ENCODE assay signal across 8 cellular contexts in the genomic region with DNA sequence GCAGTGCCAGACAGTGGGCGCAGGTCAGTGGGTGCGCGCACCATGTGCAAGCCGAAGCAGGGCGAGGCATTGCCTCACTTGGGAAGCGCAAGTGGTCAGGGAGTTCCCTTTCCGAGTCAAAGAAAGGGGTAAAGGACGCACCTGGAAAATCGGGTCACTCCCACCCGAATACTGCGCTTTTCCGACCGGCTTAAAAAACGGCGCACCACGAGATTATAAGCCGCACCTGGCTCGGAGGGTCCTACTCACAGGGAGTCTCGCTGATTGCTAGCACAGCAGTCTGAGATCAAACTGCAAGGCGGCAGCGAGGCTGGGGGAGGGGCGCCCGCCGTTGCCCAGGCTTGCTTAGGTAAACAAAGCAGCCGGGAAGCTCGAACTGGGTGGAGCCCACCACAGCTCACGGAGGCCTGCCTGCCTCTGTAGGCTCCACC.
DNase-seq lines count a peak whose midpoint lies in the region; ATAC-seq, FAIRE-seq and TF ChIP-seq lines count a peak whose summit lies in the region.
"Not testable (repeated sequence)": the region's sequence is repeated elsewhere in the genome, so short reads cannot be mapped to it uniquely, and the experiment has no call there.

No MANE protein-coding gene starts in this region.

- CTCF ChIA-PET in activated CD4-positive, alpha-beta memory T cell treated with anti-CD3 and anti-CD28 coated beads for 36 hours (lab: Charles Lee); K562 (lab: Yijun Ruan, JAX; ENCODE audit: low intra/inter-chr PET ratio): not testable (repeated sequence)

- POLR2A ChIA-PET in activated CD4-positive, alpha-beta memory T cell treated with anti-CD3 and anti-CD28 coated beads for 36 hours (lab: Charles Lee); K562 (lab: Yijun Ruan, JAX): not testable (repeated sequence)

- H2AFZ ChIP-seq in K562 (ENCODE audit: low read depth, low read length) = peak overlapping the region; percentile 85
- peak overlapping the region; percentile 27 for H2AFZ ChIP-seq in mesenchymal stem cell (ENCODE audit: low read depth, low read length)

- H3K9me1 ChIP-seq in K562 (ENCODE audit: control insufficient read depth, insufficient read depth, low read length) = not testable (repeated sequence)

- H3K4me3 ChIP-seq in BE2C (ENCODE audit: low read depth, low read length) = peak overlapping the region; percentile 48
- H3K4me3 ChIP-seq in HUES64 (ENCODE audit: low read length) = peak overlapping the region; percentile 64
- H3K4me3 ChIP-seq in K562 = peak overlapping the region; percentile 47
- H3K4me3 ChIP-seq in mesenchymal stem cell (ENCODE audit: insufficient read depth in 1 of 2, low read depth in 1 of 2, low read length in 2 of 2) = peak overlapping the region; percentile 33 to 49
- peak overlapping the region in 4 of 7 experiments; percentile 17 to 36 (median 24) for H3K4me3 ChIP-seq in skin epidermis

- H3K14ac ChIP-seq in mesenchymal stem cell (ENCODE audit: low read length in 2 of 2) = not testable (repeated sequence)

- not testable (repeated sequence) for H3K18ac ChIP-seq in mesenchymal stem cell (ENCODE audit: low read depth in 1 of 2, low read length in 2 of 2)

- H4K91ac ChIP-seq in mesenchymal stem cell (ENCODE audit: low read length) = not testable (repeated sequence)

- TF ChIP-seq EP300 in K562 (IDR thresholded peaks at IDR 0.05; ENCODE audit: low read length) = not testable (repeated sequence)

- peak overlapping the region; percentile 29 for H3K4me3 Mint-ChIP-seq in activated CD4-positive, alpha-beta memory T cell treated with anti-CD3 and anti-CD28 coated beads for 36 hours

- not testable (repeated sequence) for H3K4me1 Mint-ChIP-seq in activated CD4-positive, alpha-beta memory T cell treated with anti-CD3 and anti-CD28 coated beads for 36 hours (ENCODE audit: low read depth)

- H3K27me3 ChIP-seq in BE2C; HUES64 (ENCODE audit: insufficient read depth, low read length); K562 (ENCODE audit: control insufficient read depth in 2 of 2, insufficient read depth in 2 of 2, low read length in 2 of 2); foreskin keratinocyte; mesenchymal stem cell (ENCODE audit: control insufficient read depth in 1 of 2, insufficient read depth in 1 of 2, low read length in 2 of 2): not testable (repeated sequence)

- H3K4ac ChIP-seq in mesenchymal stem cell (ENCODE audit: low read depth in 1 of 2, low read length in 2 of 2) = not testable (repeated sequence)

- H3K4me2 ChIP-seq in K562 (ENCODE audit: insufficient read depth, low read length) = peak overlapping the region; percentile 70
- not testable (repeated sequence) for H3K4me2 ChIP-seq in mesenchymal stem cell (ENCODE audit: low read length, poor library complexity, severe bottlenecking)

- not testable (repeated sequence) for TF ChIP-seq CTCF in BE2C (IDR thresholded peaks at IDR 0.05; ENCODE audit: low read depth, low read length); K562 (IDR thresholded peaks at IDR 0.05 in 2 of 3, conservative IDR thresholded peaks at IDR 0.05 in 1 of 3; ENCODE audit: insufficient read depth in 2 of 3, low read depth in 1 of 3, low read length in 3 of 3); foreskin keratinocyte (conservative IDR thresholded peaks at IDR 0.05)

- not testable (repeated sequence) for H4K20me1 ChIP-seq in K562 (replicated peaks; ENCODE audit: control insufficient read depth, insufficient read depth, low read length)

- DNase-seq in BE2C = peak; percentile 4
- peak; percentile 34 for DNase-seq in NCI-H748 treated with DMSO at 0.1 percent for 48 hours (lab: John Stamatoyannopoulos, UW)
- not testable (repeated sequence) for DNase-seq in activated CD4-positive, alpha-beta memory T cell treated with anti-CD3 and anti-CD28 coated beads for 36 hours; mesenchymal stem cell
- DNase-seq in K562 (ENCODE audit: extremely low read depth in 1 of 4, low spot score in 3 of 4) = peak in 1 of 4 experiments; percentile 11
- peak in 1 of 2 donors; percentile 25 for DNase-seq in foreskin keratinocyte

- not testable (repeated sequence) for H2BK120ac ChIP-seq in mesenchymal stem cell (ENCODE audit: low read depth, low read length)

- intact Hi-C loops in activated CD4-positive, alpha-beta memory T cell treated with anti-CD3 and anti-CD28 coated beads for 36 hours (cut with micrococcal nuclease); K562 (cut with micrococcal nuclease): not testable (repeated sequence)

- H3K27ac Mint-ChIP-seq in activated CD4-positive, alpha-beta memory T cell treated with anti-CD3 and anti-CD28 coated beads for 36 hours = not testable (repeated sequence)

- H3K27ac ChIP-seq in HUES64 (ENCODE audit: low read depth, low read length) = peak overlapping the region; percentile 65; the same call in 1 of the 2 replicates
- H3K27ac ChIP-seq in K562 (ENCODE audit: extremely low read depth, low read depth, low read length) = peak overlapping the region; percentile 63; the same call in 2 of the 3 replicates
- H3K27ac ChIP-seq in foreskin keratinocyte = peak overlapping the region; percentile 79
- not testable (repeated sequence) for H3K27ac ChIP-seq in mesenchymal stem cell (ENCODE audit: low read length, poor library complexity, severe bottlenecking)
- H3K27ac ChIP-seq in skin epidermis = peak overlapping the region in 4 of 21 experiments; percentile 4 to 37 (median 20)

- not testable (repeated sequence) for FAIRE-seq in K562 (lab: Jason Lieb, UNC)

- TF ChIP-seq RAD21 in K562 (CRISPR knock-in tag; conservative IDR thresholded peaks at IDR 0.05 in 1 of 2, IDR thresholded peaks at IDR 0.05 in 1 of 2) = not testable (repeated sequence)

- H4K8ac ChIP-seq in mesenchymal stem cell (ENCODE audit: low read length) = not testable (repeated sequence)

- TF ChIP-seq POLR2A in K562 (conservative IDR thresholded peaks at IDR 0.05) = peak; percentile 58; the same call in 1 of the 2 replicates

- H2AK5ac ChIP-seq in mesenchymal stem cell (ENCODE audit: low read length, severe bottlenecking) = not testable (repeated sequence)

- H3K27me3 Mint-ChIP-seq in activated CD4-positive, alpha-beta memory T cell treated with anti-CD3 and anti-CD28 coated beads for 36 hours = not testable (repeated sequence)

- not testable (repeated sequence) for H3K79me1 ChIP-seq in mesenchymal stem cell (replicated peaks; ENCODE audit: low read length, poor library complexity, severe bottlenecking)

- in situ Hi-C loops in K562 (cut with MboI) = not testable (repeated sequence)

- H3K9me3 Mint-ChIP-seq in activated CD4-positive, alpha-beta memory T cell treated with anti-CD3 and anti-CD28 coated beads for 36 hours = not testable (repeated sequence)

- not testable (repeated sequence) for H2BK15ac ChIP-seq in mesenchymal stem cell (ENCODE audit: low read depth, poor library complexity, severe bottlenecking)

- not testable (repeated sequence) for H3K36me3 Mint-ChIP-seq in activated CD4-positive, alpha-beta memory T cell treated with anti-CD3 and anti-CD28 coated beads for 36 hours

- H2BK5ac ChIP-seq in mesenchymal stem cell (ENCODE audit: low read depth, low read length, poor library complexity, severe bottlenecking) = not testable (repeated sequence)

- H2BK12ac ChIP-seq in mesenchymal stem cell (ENCODE audit: low read length in 2 of 2) = not testable (repeated sequence)

- 14% methylated on average over 24 of the region's 27 CpGs for WGBS in HUES64
- WGBS in K562 (ENCODE audit: insufficient coverage, low coverage, missing lambda C conversion rate) = 22% methylated on average over 20 of the region's 27 CpGs
- 24% methylated on average over 18 of the region's 27 CpGs for WGBS in mesenchymal stem cell

- not testable (repeated sequence) for H3K4me1 ChIP-seq in BE2C; HUES64 (ENCODE audit: insufficient read depth, low read length); K562 (replicated peaks in 1 of 2; ENCODE audit: control insufficient read depth in 2 of 2, insufficient read depth in 2 of 2, low read length in 2 of 2); foreskin keratinocyte; mesenchymal stem cell (ENCODE audit: control insufficient read depth, insufficient read depth, low read depth, low read length)

- H3K9ac ChIP-seq in HUES64 (ENCODE audit: low read depth, low read length) (peak overlapping the region; percentile 96), K562 (ENCODE audit: insufficient read depth in 1 of 2, low read depth in 2 of 2, low read length in 2 of 2) (peak overlapping the region; percentile 62 to 89)
- H3K9ac ChIP-seq in mesenchymal stem cell (ENCODE audit: low read length) = not testable (repeated sequence)

- H3K9me3 ChIP-seq in BE2C; HUES64 (ENCODE audit: insufficient read depth, low read depth, low read length); K562 (replicated peaks; ENCODE audit: control insufficient read depth, insufficient read depth, low read depth, low read length); mesenchymal stem cell (ENCODE audit: control insufficient read depth, low read length): not testable (repeated sequence)

- H3K36me3 ChIP-seq in BE2C; HUES64 (ENCODE audit: insufficient read depth, low read length); K562 (ENCODE audit: control insufficient read depth, insufficient read depth, low read length); mesenchymal stem cell (ENCODE audit: control insufficient read depth in 1 of 2, insufficient read depth in 2 of 2, low read depth in 1 of 2, low read length in 2 of 2): not testable (repeated sequence)

- ATAC-seq in K562 = peak; percentile 22; the same call in 1 of the 3 replicates
- ATAC-seq in foreskin keratinocyte = not testable (repeated sequence)

- not testable (repeated sequence) for H3K23ac ChIP-seq in mesenchymal stem cell (ENCODE audit: low read length in 2 of 2)

- BruUV-seq in K562 (replicated peaks; lab: Mats Ljungman, UMichigan) = not testable (repeated sequence)

- peaks cover 27% of the 10 kb centered on the region for H3K79me2 ChIP-seq in K562 (ENCODE audit: control insufficient read depth, insufficient read depth, low read length)

TF ChIP-seq in K562, 482 proteins besides CTCF, POLR2A, EP300 and RAD21 (continues in another document):
- TF ChIP-seq C11orf30 (IDR thresholded peaks at IDR 0.05; ENCODE audit: low read depth) = 0 out of 2 replicates have a peak, but pooled peaks have one; percentile 1
- TF ChIP-seq NRF1 (conservative IDR thresholded peaks at IDR 0.05 in 1 of 2, IDR thresholded peaks at IDR 0.05 in 1 of 2) = peak in 1 of 2 experiments; percentile 37; a peak in 1 of 4 replicates
- TF ChIP-seq RBFOX2 (IDR thresholded peaks at IDR 0.05; ENCODE audit: low read depth, low read length) = peak; percentile 50
- peak; percentile 61 for TF ChIP-seq FOXJ2 (tag; IDR thresholded peaks at IDR 0.05)
- TF ChIP-seq RFX1 (IDR thresholded peaks at IDR 0.05) = peak; percentile 59
- peak; percentile 37; the same call in 1 of the 2 replicates for TF ChIP-seq POLR2G (IDR thresholded peaks at IDR 0.05; ENCODE audit: low read depth, low read length)
